Comparison of ENCODE assay signal across 8 cellular contexts in the genomic region with DNA sequence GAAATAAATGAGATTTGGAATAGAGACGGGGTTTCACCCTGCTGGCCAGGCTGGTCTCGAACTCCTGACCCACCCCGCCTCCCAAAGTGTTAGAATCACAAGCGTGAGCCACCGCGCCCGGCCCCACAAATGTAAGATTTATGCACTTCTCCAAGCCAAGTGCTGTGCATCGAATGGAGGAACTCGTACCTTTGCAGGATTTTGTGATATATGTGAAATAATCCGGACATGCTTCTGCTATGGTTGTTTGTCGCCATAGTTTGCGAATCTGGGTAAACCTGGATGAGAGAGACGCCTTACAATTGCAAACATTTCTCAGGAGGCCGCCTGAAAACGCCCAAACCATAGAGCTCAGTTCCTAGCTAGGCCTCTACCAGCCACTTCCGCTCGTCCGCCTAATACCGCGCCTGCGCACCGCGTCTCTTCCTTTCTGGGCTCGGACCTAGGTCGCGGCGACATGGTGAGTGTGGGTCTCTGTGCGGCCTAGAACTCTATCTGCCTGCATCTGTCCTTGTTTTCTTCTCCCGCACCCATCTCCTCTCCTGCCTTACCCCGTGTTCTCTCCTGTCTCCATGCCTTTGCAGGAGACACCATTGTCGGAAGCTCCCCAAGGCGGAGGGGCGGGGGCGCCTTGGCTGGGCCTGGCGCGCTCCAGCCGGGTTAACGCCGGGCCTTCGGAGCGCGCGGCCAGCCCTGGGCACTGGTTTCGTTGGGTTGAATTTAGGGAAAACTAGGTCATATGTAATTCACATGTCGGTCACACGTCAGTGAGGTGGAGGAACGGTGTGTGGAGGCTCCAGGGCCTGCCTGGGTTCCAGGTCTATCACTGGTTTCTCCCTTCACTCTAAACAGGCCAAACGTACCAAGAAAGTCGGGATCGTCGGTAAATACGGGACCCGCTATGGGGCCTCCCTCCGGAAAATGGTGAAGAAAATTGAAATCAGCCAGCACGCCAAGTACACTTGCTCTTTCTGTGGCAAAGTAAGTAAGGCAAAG. TPM values are rescaled to one million over a fixed set of nuclear protein-coding genes. Genes with fewer than 3 reads are reported as not detected.
DNase-seq lines count a peak whose midpoint lies in the region; ATAC-seq and TF ChIP-seq lines count a peak whose summit lies in the region.

A gene (plus strand): TSS at position 427 of the 996 bp plus-strand sequence. CDS start 31 bp downstream, at position 458.

- no peaks in the 10 kb centered on the region for H3K27me3 Mint-ChIP-seq in activated naive CD8-positive, alpha-beta T cell treated with anti-CD3 and anti-CD28 coated beads, Interleukin-2, amount 10 ng/mL, durations not matched to agents 7 days and 5 days

- peak within 1 kb of the TSS; percentile 99 for H3K9ac ChIP-seq in SU-DHL-6 (ENCODE audit: low read length)

- no peak for TF ChIP-seq CTCF in SU-DHL-6 (IDR thresholded peaks at IDR 0.05; ENCODE audit: insufficient read depth, low read length, poor library complexity, severe bottlenecking)
- TF ChIP-seq CTCF in ovary (IDR thresholded peaks at IDR 0.05): peak in 1 of 3 donors; percentile 27
- peak in 1 of 6 experiments; percentile 12 for TF ChIP-seq CTCF in thyroid gland (IDR thresholded peaks at IDR 0.05)

- peaks cover 39% of the 10 kb centered on the region for H3F3A ChIP-seq in SU-DHL-6 (ENCODE audit: insufficient read depth)

- no peak for TF ChIP-seq EP300 in ovary (IDR thresholded peaks at IDR 0.05)

- peak; percentile 91 for ATAC-seq in HG02678 (IDR thresholded peaks at IDR 0.05; ENCODE audit: unreplicated experiment)
- ATAC-seq in activated naive CD8-positive, alpha-beta T cell treated with anti-CD3 and anti-CD28 coated beads, Interleukin-2, amount 10 ng/mL, durations not matched to agents 7 days and 5 days (ENCODE audit: low read depth): peak; percentile 95
- peak; percentile 97 for ATAC-seq in Right ventricle myocardium inferior

- WGBS in ovary, 3 donors: 0 to 1% (median 0%) methylated on average over 55 of the region's 55 CpGs
- 0 to 1% methylated on average over 44 to 55 of the region's 55 CpGs for WGBS in thyroid gland, 2 donors

- H3K27ac ChIP-seq in SU-DHL-6 (ENCODE audit: low read depth, low read length) (peak within 1 kb of the TSS; percentile 75), ovary (peak within 1 kb of the TSS; percentile 54 to 61), thyroid gland (peak within 1 kb of the TSS; percentile 77 to 96 (median 82))

- H3K9me3 Mint-ChIP-seq in activated naive CD8-positive, alpha-beta T cell treated with anti-CD3 and anti-CD28 coated beads, Interleukin-2, amount 10 ng/mL, durations not matched to agents 7 days and 5 days: no peaks in the 10 kb centered on the region

- H3K36me3 Mint-ChIP-seq in activated naive CD8-positive, alpha-beta T cell treated with anti-CD3 and anti-CD28 coated beads, Interleukin-2, amount 10 ng/mL, durations not matched to agents 7 days and 5 days: peaks cover 53% of the 10 kb centered on the region

- H2AFZ ChIP-seq in SU-DHL-6 (ENCODE audit: low read depth, low read length, severe bottlenecking): peak within 1 kb of the TSS; percentile 60

- TF ChIP-seq POLR2A in GM10847 (IDR thresholded peaks at IDR 0.05; ENCODE audit: extremely low read depth, insufficient read length) (peak; percentile 99), ovary (IDR thresholded peaks at IDR 0.05) (peak; percentile 93), thyroid gland (IDR thresholded peaks at IDR 0.05) (peak; percentile 18 to 92)

- H3K36me3 ChIP-seq in SU-DHL-6 (ENCODE audit: low read length): peaks cover 40% of the 10 kb centered on the region
- no peaks in the 10 kb centered on the region for H3K36me3 ChIP-seq in ovary
- peaks cover 33 to 42% of the 10 kb centered on the region in 2 donors for H3K36me3 ChIP-seq in thyroid gland

- H3K4me3 Mint-ChIP-seq in activated naive CD8-positive, alpha-beta T cell treated with anti-CD3 and anti-CD28 coated beads, Interleukin-2, amount 10 ng/mL, durations not matched to agents 7 days and 5 days: peak within 1 kb of the TSS; percentile 99

- peak; percentile 65 for DNase-seq in NCI-H128 (lab: John Stamatoyannopoulos, UW; ENCODE audit: unreplicated experiment)
- DNase-seq in activated naive CD8-positive, alpha-beta T cell treated with anti-CD3 and anti-CD28 coated beads, Interleukin-2, amount 10 ng/mL, durations not matched to agents 7 days and 5 days: peak; percentile 88
- peak; percentile 95 for DNase-seq in Right ventricle myocardium inferior (ENCODE audit: missing footprints)
- DNase-seq in ovary: peak; percentile 90 to 95 (median 92)
- peak; percentile 92 to 94 for DNase-seq in thyroid gland

- no peaks in the 10 kb centered on the region for H3K9me3 ChIP-seq in SU-DHL-6 (ENCODE audit: insufficient read depth, low read length)
- no peaks in the 10 kb centered on the region for H3K9me3 ChIP-seq in ovary
- no peaks in the 10 kb centered on the region for H3K9me3 ChIP-seq in thyroid gland

- H3K79me2 ChIP-seq in SU-DHL-6 (ENCODE audit: insufficient read depth, low read length): peaks cover 31% of the 10 kb centered on the region

- intact Hi-C loops in Right ventricle myocardium inferior (cut with DNase I) (no loop called here), ovary (cut with DNase I) (no loop called here), thyroid gland (cut with DNase I) (loop anchor here (10.0 kb wide), 1 partner anchor 84 kb away; a partner anchor contains a TSS)

- peak within 1 kb of the TSS; percentile 94 for H3K4me3 ChIP-seq in SU-DHL-6 (ENCODE audit: insufficient read depth, low read length, poor library complexity, severe bottlenecking)
- H3K4me3 ChIP-seq in ovary: peak within 1 kb of the TSS; percentile 65
- peak within 1 kb of the TSS; percentile 25 to 92 (median 51) for H3K4me3 ChIP-seq in thyroid gland (replicated peaks in 1 of 3)

- peak within 1 kb of the TSS; percentile 90 for H3K27ac Mint-ChIP-seq in activated naive CD8-positive, alpha-beta T cell treated with anti-CD3 and anti-CD28 coated beads, Interleukin-2, amount 10 ng/mL, durations not matched to agents 7 days and 5 days

- peaks cover 34% of the 10 kb centered on the region for H4K20me1 ChIP-seq in SU-DHL-6 (ENCODE audit: low read depth, low read length)

- H3K27me3 ChIP-seq in SU-DHL-6 (ENCODE audit: low read length) (no peaks in the 10 kb centered on the region), ovary (no peaks in the 10 kb centered on the region), thyroid gland (no peaks in the 10 kb centered on the region)

- H3K4me1 Mint-ChIP-seq in activated naive CD8-positive, alpha-beta T cell treated with anti-CD3 and anti-CD28 coated beads, Interleukin-2, amount 10 ng/mL, durations not matched to agents 7 days and 5 days: peaks cover 55% of the 10 kb centered on the region

- peak within 1 kb of the TSS; percentile 87 for H3K4me2 ChIP-seq in SU-DHL-6 (ENCODE audit: low read depth, low read length, poor library complexity, severe bottlenecking)

- POLR2A ChIA-PET in activated naive CD8-positive, alpha-beta T cell treated with anti-CD3 and anti-CD28 coated beads, Interleukin-2, amount 10 ng/mL, durations not matched to agents 7 days and 5 days (lab: Charles Lee): interaction anchor here (0.6 to 2.1 kb wide), 18 partner anchors 10 to 417 kb away, joined by 3 to 14 read pairs (median 4); a partner anchor contains a TSS

- no peaks in the 10 kb centered on the region for H3K9me2 ChIP-seq in SU-DHL-6 (replicated peaks; ENCODE audit: insufficient read depth, low read length)

- H3K4me1 ChIP-seq in ovary (ENCODE audit: insufficient read depth) (peaks cover 1% of the 10 kb centered on the region), thyroid gland (peaks cover 21 to 22% of the 10 kb centered on the region in 2 donors)

RNA-seq across cellular contexts. Expression of the gene that starts here (rescaled TPM):
- total RNA-seq in activated naive CD8-positive, alpha-beta T cell treated with anti-CD3 and anti-CD28 coated beads, Interleukin-2, amount 10 ng/mL, durations not matched to agents 7 days and 5 days: 1,000 to 10,000 TPM; 2,315 to 2,375 TPM
- total RNA-seq in Right ventricle myocardium inferior (2,083 TPM), ovary (1,000 to 10,000 TPM; 3,187 to 6,025 (median 4,762) TPM), thyroid gland (1,000 to 10,000 TPM in 1 of 4 donors, 100 to 1,000 TPM in 3; 393 to 1,147 (median 736) TPM)
- 1,000 to 10,000 TPM; 6,365 to 7,390 TPM for polyA plus RNA-seq in ovary

Comparison
In these comparisons a context has a peak if more than half of its experiments do, and no peak if none do; other contexts are left out.
1. Peak in every context shown above with its lines: DNase-seq, ATAC-seq, H3K4me3 ChIP-seq and H3K27ac ChIP-seq.